In the genomic region with DNA sequence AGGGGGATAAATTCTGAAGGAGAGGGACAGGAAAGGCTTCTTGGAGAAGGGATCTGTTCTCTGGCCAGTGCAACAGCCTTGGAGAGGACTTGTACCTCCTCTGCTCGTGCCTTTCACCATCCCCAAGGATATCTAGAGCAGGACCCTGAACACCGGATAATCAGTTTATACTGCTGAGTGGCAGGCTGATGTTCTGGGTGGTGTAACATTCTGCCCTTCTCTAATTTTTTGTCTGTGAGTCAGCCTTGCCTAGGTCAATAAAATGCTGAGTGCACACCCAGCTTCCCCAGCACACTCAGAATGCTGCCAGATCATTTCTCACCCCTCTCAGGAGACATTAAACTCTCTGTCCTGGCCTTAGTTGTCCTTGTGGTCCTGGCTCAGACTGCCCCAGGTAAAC, we compare ENCODE assay signal across 36 cellular contexts. TPM values are rescaled to one million over a fixed set of nuclear protein-coding genes. Genes with fewer than 3 reads are reported as not detected.
"Had no signal": no experiment of that assay in that cellular context is flagged by ENCODE, and none has a peak within 500 bp of the region (broad histone marks: within the 10 kb centered on the region; RNA-seq: fewer than 3 reads in every experiment).

A gene with protein sequence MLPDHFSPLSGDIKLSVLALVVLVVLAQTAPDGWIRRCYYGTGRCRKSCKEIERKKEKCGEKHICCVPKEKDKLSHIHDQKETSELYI (plus strand): TSS at position 301 of the 400 bp plus-strand sequence. CDS start 0 bp downstream, at position 301.

- H3K36me3 Mint-ChIP-seq: natural killer cell; neural progenitor cell; stimulated activated memory B cell treated with anti-CD40 and anti-IgM and Interleukin-4, amounts not matched to agents 10 μg/mL and 1 μg/mL and 100 μg/mL, for 72 hours had no signal

- H3K27me3 ChIP-seq: neural progenitor cell, ovary, spleen, stomach, thyroid gland, tibial nerve, upper lobe of left lung, uterus had no signal

- H2AFZ ChIP-seq: neural progenitor cell, parathyroid adenoma had no signal

- H3K79me2 ChIP-seq: parathyroid adenoma had no signal

- H3K9ac ChIP-seq: neural progenitor cell, parathyroid adenoma had no signal

- ATAC-seq: naive thymus-derived CD4-positive, alpha-beta T cell; natural killer cell; psoas muscle; right cardiac atrium; sciatic nerve; stimulated activated memory B cell treated with anti-CD40 and anti-IgM and Interleukin-4, amounts not matched to agents 10 μg/mL and 1 μg/mL and 100 μg/mL, for 72 hours had no signal

- H3K27ac Mint-ChIP-seq: naive thymus-derived CD4-positive, alpha-beta T cell; natural killer cell; nephron; neural progenitor cell; progenitor cell of endocrine pancreas; stimulated activated memory B cell treated with anti-CD40 and anti-IgM and Interleukin-4, amounts not matched to agents 10 μg/mL and 1 μg/mL and 100 μg/mL, for 72 hours; stimulated activated naive CD8-positive, alpha-beta T cell treated with anti-CD3 and anti-CD28 coated beads, Interleukin-15, Interleukin-2, amounts not matched to agents 100 ng/mL and 50 ng/mL, for 24 hours had no signal

- H3K27me3 Mint-ChIP-seq: naive thymus-derived CD4-positive, alpha-beta T cell; progenitor cell of endocrine pancreas; stimulated activated memory B cell treated with anti-CD40 and anti-IgM and Interleukin-4, amounts not matched to agents 10 μg/mL and 1 μg/mL and 100 μg/mL, for 72 hours; stimulated activated naive CD8-positive, alpha-beta T cell treated with anti-CD3 and anti-CD28 coated beads, Interleukin-15, Interleukin-2, amounts not matched to agents 100 ng/mL and 50 ng/mL, for 24 hours had no signal

- H3K9me3 ChIP-seq: ovary, psoas muscle, thoracic aorta, thyroid gland, tibial nerve, upper lobe of left lung, uterus had no signal

- H3K4me2 ChIP-seq: neural progenitor cell, smooth muscle cell had no signal

- H3K4me3 Mint-ChIP-seq: naive thymus-derived CD4-positive, alpha-beta T cell; natural killer cell; nephron; neural progenitor cell; stimulated activated memory B cell treated with anti-CD40 and anti-IgM and Interleukin-4, amounts not matched to agents 10 μg/mL and 1 μg/mL and 100 μg/mL, for 72 hours; stimulated activated naive CD8-positive, alpha-beta T cell treated with anti-CD3 and anti-CD28 coated beads, Interleukin-15, Interleukin-2, amounts not matched to agents 100 ng/mL and 50 ng/mL, for 24 hours had no signal

- H3K27ac ChIP-seq: neural progenitor cell, ovary, parathyroid adenoma, psoas muscle, skin epidermis, stomach, thoracic aorta, thyroid gland, tibial nerve, upper lobe of left lung, uterus had no signal

- H3K4me3 ChIP-seq: neural progenitor cell, ovary, psoas muscle, skin epidermis, smooth muscle cell, spleen, stomach, thoracic aorta, thyroid gland, tibial nerve, upper lobe of left lung, uterus had no signal

- DNase-seq: naive thymus-derived CD4-positive, alpha-beta T cell; natural killer cell; occipital lobe; ovary; posterior cingulate gyrus; psoas muscle; right cardiac atrium; spleen; stimulated activated CD4-positive, alpha-beta T cell treated with anti-CD3 and anti-CD28 coated beads, Interleukin-12 subunit alpha, Interleukin-12 subunit beta, amount 100 ng/mL, for 4 hours; stimulated activated CD4-positive, alpha-beta T cell treated with anti-CD3 and anti-CD28 coated beads, Interleukin-1b, Interleukin-23, amount 100 ng/mL, for 48 hours; stimulated activated CD4-positive, alpha-beta T cell treated with anti-CD3 and anti-CD28 coated beads, Interleukin-4, amount 100 ng/mL, for 1 hour; stimulated activated CD4-positive, alpha-beta T cell treated with anti-CD3 and anti-CD28 coated beads, Interleukin-4, amount 100 ng/mL, for 4 hours; stimulated activated CD8-positive, alpha-beta memory T cell treated with anti-CD3 and anti-CD28 coated beads, Interleukin-4, amount 100 ng/mL, for 48 hours; stimulated activated naive CD4-positive, alpha-beta T cell treated with Interleukin-2 at 50 U/mL for 16 hours; stomach; thyroid gland; trophoblast cell; upper lobe of left lung; uterus had no signal

- H3K4me1 ChIP-seq: neural progenitor cell, parathyroid adenoma, psoas muscle, spleen, stomach, thyroid gland, tibial nerve, upper lobe of left lung, uterus had no signal

- H3K4me1 Mint-ChIP-seq: naive thymus-derived CD4-positive, alpha-beta T cell; natural killer cell; nephron; neural progenitor cell; stimulated activated memory B cell treated with anti-CD40 and anti-IgM and Interleukin-4, amounts not matched to agents 10 μg/mL and 1 μg/mL and 100 μg/mL, for 72 hours had no signal

- H3K36me3 ChIP-seq: neural progenitor cell, ovary, spleen, stomach, thoracic aorta, thyroid gland, tibial nerve, upper lobe of left lung, uterus had no signal

RNA-seq across cellular contexts. Expression of the gene that starts here (rescaled TPM):
- total RNA-seq: naive thymus-derived CD4-positive, alpha-beta T cell; natural killer cell; occipital lobe; osteoblast; ovary; progenitor cell of endocrine pancreas; psoas muscle; renal cortical epithelial cell; right cardiac atrium; sciatic nerve; smooth muscle cell; spleen; stomach; subcutaneous adipose tissue; temporal lobe; thoracic aorta; thyroid gland; tibial nerve; upper lobe of left lung; ureter; uterus had no signal
- polyA plus RNA-seq: naive thymus-derived CD4-positive, alpha-beta T cell; neural cell; ovary; psoas muscle; right cardiac atrium; smooth muscle cell; spleen; stomach had no signal
